ENCODE assay signal across 1 cellular context in genomic region chr10:13102002-13102794, GRCh38.
A peak's percentile ranks its signal among the peaks of the same experiment; 100 is the strongest.
TF ChIP-seq lines count a peak whose summit lies in the region.

No MANE protein-coding gene starts in this region.

TF ChIP-seq in liver, 16 proteins besides CTCF, POLR2A, EP300 and RAD21 (continued from another document):
- TF ChIP-seq REST (IDR thresholded peaks at IDR 0.05) (peak; percentile 83), FOXA2 (IDR thresholded peaks at IDR 0.05) (peak; percentile 58), ATF3 (IDR thresholded peaks at IDR 0.05) (peak; percentile 79)
